Comparison of ENCODE assay signal across 1 cellular context in the genomic region with DNA sequence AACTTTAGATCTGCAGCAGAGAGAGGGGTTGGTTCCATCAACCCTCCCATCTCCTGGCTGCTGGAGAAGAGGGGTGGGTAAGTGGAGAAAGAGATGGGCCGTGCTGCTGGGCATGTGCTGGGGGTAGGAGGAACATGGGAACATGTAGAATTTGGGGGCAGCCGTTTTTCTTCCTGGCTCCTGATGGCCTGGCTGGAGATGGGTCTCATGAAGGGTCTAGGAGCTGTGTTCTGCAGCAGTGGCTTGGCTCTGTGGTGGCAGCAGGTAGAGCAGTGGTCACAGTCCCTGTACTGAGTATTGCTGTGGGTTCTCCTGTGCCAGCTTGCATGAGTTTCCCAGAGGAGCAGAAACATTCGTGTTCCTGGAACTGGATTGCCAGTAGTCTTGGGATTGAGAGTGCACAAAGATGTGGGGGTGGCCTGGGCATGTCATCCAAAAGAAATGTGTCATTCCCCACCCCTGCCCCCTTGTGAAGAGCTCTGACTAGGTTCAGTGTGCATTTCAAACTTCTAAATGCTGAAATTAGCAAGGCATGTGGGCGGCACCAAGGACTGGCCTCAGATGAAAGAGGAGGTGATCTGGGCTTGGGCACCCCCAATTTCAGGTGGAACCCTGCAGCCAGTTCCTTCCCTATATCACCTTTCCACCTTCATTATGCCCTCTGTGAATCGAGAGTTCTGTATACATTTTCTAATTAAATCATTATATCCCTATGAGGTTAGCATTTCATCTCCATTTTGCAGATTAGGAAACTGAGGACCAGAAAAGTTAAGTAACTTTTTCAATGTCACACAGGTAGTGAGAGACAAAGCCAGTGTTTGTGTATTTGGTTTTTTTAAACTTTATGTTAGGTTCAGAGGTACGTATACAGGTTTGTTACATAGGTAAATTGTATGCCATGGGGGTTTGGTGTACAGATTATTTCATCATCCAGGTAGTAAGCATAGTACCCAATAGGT.
TF ChIP-seq lines count a peak whose summit lies in the region.

No MANE protein-coding gene starts in this region.

TF ChIP-seq in WTC11, 78 proteins besides CTCF, POLR2A, EP300 and RAD21 (continued from another document):
- no peak for TF ChIP-seq ARID4B (CRISPR knock-in tag; IDR thresholded peaks at IDR 0.05; ENCODE audit: borderline replicate concordance)
- TF ChIP-seq ZNF281 (CRISPR knock-in tag; IDR thresholded peaks at IDR 0.05): no peak
TF ChIP-seq in WTC11: peak in this region for 0.
